9 cellular contexts compared by ENCODE assay signal in genomic region chr9:131503626-131504465, GRCh38. TPM values are rescaled to one million over a fixed set of nuclear protein-coding genes. Genes with fewer than 3 reads are reported as not detected.
A peak's percentile ranks its signal among the peaks of the same experiment; 100 is the strongest.
DNase-seq lines count a peak whose midpoint lies in the region; ATAC-seq, FAIRE-seq and TF ChIP-seq lines count a peak whose summit lies in the region.
"Had no signal": no experiment of that assay in that cellular context is flagged by ENCODE, and none has a peak within 500 bp of the region (broad histone marks: within the 10 kb centered on the region; RNA-seq: fewer than 3 reads in every experiment).

No MANE protein-coding gene starts in this region.

- H3K27me3 Mint-ChIP-seq in T-helper 1 cell treated with Interleukin-12 subunit alpha and Interleukin-12 subunit beta and Interleukin-4 antibody, amounts not matched to agents 30 μg/mL and 1 μg/mL, for 36 hours (ENCODE audit: low read depth), result no peaks in the 10 kb centered on the region

- SMC1A ChIA-PET in GM12878 (lab: Charles Lee; ENCODE audit: uncharacterized antibody, unreplicated experiment), result interaction anchor here (0.6 kb wide), 1 partner anchor 137 kb away, joined by 4 read pairs; no protein-coding TSS in a partner anchor

- TF ChIP-seq RAD21 in GM12878 (IDR thresholded peaks at IDR 0.05; ENCODE audit: insufficient read depth, low read depth, low read length), result peak; percentile 19; the same call in 1 of the 2 replicates

- TF ChIP-seq POLR2A in GM12878 (IDR thresholded peaks at IDR 0.05; ENCODE audit: low read depth, low read length), result no peak

- 12% methylated on average over 32 of the region's 32 CpGs for WGBS in GM12878 (ENCODE audit: insufficient coverage, insufficient replicate concordance, low lambda C conversion rate, missing lambda C conversion rate)

- in situ Hi-C loops in ACHN (cut with HindIII; ENCODE audit: low pct_ligation_motif_present, low pct_unique_long_range_greater_than_20kb, low sequenced_read_pairs) (no loop called here), HAP-1 (cut with MboI; ENCODE audit: low sequenced_read_pairs) (no loop called here), GM12878 (cut with MboI) (no loop called here)

- peaks cover 5% of the 10 kb centered on the region for H3K79me2 ChIP-seq in GM12878 (ENCODE audit: control insufficient read depth, insufficient read depth, low read length)

- TF ChIP-seq CTCF in GM12878 (IDR thresholded peaks at IDR 0.05 in 2 of 3, conservative IDR thresholded peaks at IDR 0.05 in 1 of 3; ENCODE audit: control insufficient read depth in 2 of 3, extremely low read depth in 1 of 3, insufficient read depth in 1 of 3, low read depth in 3 of 3, low read length in 3 of 3), result peak in 1 of 3 experiments; percentile 14; a peak in 1 of 6 replicates

- H3K27me3 ChIP-seq in HAP-1 (ENCODE audit: low read depth) (no peaks in the 10 kb centered on the region), GM12878 (replicated peaks in 1 of 2; ENCODE audit: control insufficient read depth in 2 of 2, insufficient read depth in 2 of 2, low read length in 1 of 2) (no peaks in the 10 kb centered on the region)

- H3K36me3 ChIP-seq in HAP-1 (replicated peaks) (peaks cover 27% of the 10 kb centered on the region), GM12878 (ENCODE audit: control insufficient read depth in 2 of 2, insufficient read depth in 2 of 2, low read length in 1 of 2) (peaks cover 0 to 5% of the 10 kb centered on the region in 2 experiments; a peak in 3 of 4 replicates)

- H2AFZ ChIP-seq in GM12878 (ENCODE audit: control insufficient read depth, low read depth, low read length), result peak overlapping the region; percentile 96

- no peaks in the 10 kb centered on the region for H3K9me3 Mint-ChIP-seq in T-helper 1 cell treated with Interleukin-12 subunit alpha and Interleukin-12 subunit beta and Interleukin-4 antibody, amounts not matched to agents 30 μg/mL and 1 μg/mL, for 36 hours

- peak overlapping the region; percentile 96 for H3K4me3 ChIP-seq in HAP-1
- peak overlapping the region; percentile 90 for H3K4me3 ChIP-seq in GM12878

- TF ChIP-seq EP300 in GM12878 (IDR thresholded peaks at IDR 0.05; ENCODE audit: borderline replicate concordance in 1 of 2, control insufficient read depth in 1 of 2, low read depth in 2 of 2, low read length in 2 of 2), result no peak

- H3K4me2 ChIP-seq in GM12878 (ENCODE audit: control insufficient read depth, insufficient read depth), result peak overlapping the region; percentile 99

- peak; percentile 66 for ATAC-seq in GM12878
- peak; percentile 12 for ATAC-seq in left lobe of liver
- ATAC-seq in GM19035 (IDR thresholded peaks at IDR 0.05; ENCODE audit: unreplicated experiment), result no peak

- H3K4me3 Mint-ChIP-seq in T-helper 1 cell treated with Interleukin-12 subunit alpha and Interleukin-12 subunit beta and Interleukin-4 antibody, amounts not matched to agents 30 μg/mL and 1 μg/mL, for 36 hours, result peak overlapping the region; percentile 95

- peak; percentile 66 for FAIRE-seq in GM12878 (lab: Jason Lieb, UNC)

- peak overlapping the region; percentile 85 for H3K27ac Mint-ChIP-seq in T-helper 1 cell treated with Interleukin-12 subunit alpha and Interleukin-12 subunit beta and Interleukin-4 antibody, amounts not matched to agents 30 μg/mL and 1 μg/mL, for 36 hours

- intact Hi-C loops in GM12878 (cut with micrococcal nuclease; ENCODE audit: unreplicated experiment), result loop anchor here (1.0 to 2.0 kb wide), 2 partner anchors 27 to 243 kb away; partner anchors contain the start of gene UCK1

- H3K4me1 ChIP-seq in HAP-1, result peaks cover 35% of the 10 kb centered on the region
- H3K4me1 ChIP-seq in GM12878 (ENCODE audit: control insufficient read depth, insufficient read depth, low read length), result peaks cover 8% of the 10 kb centered on the region

- CTCF ChIA-PET in GM12878 (lab: Yijun Ruan, JAX), result interaction anchor here (0.7 to 1.1 kb wide), 5 partner anchors 131 to 252 kb away, joined by 3 to 4 read pairs (median 3); no protein-coding TSS in a partner anchor

- no peak overlapping the region; the same call in 1 of the 2 replicates for H3K27ac ChIP-seq in GM12878 (ENCODE audit: control insufficient read depth, insufficient read depth)

- peaks cover 26% of the 10 kb centered on the region for H3K36me3 Mint-ChIP-seq in T-helper 1 cell treated with Interleukin-12 subunit alpha and Interleukin-12 subunit beta and Interleukin-4 antibody, amounts not matched to agents 30 μg/mL and 1 μg/mL, for 36 hours (ENCODE audit: low read depth)

- POLR2A ChIA-PET in GM12878 (lab: Charles Lee), result interaction anchor here (0.5 to 0.7 kb wide), 2 partner anchors 130 to 234 kb away, joined by 3 read pairs; no protein-coding TSS in a partner anchor

- no peaks in the 10 kb centered on the region for H3K9me3 ChIP-seq in HAP-1
- H3K9me3 ChIP-seq in GM12878 (replicated peaks; ENCODE audit: control insufficient read depth, insufficient read depth, low read length), result no peaks in the 10 kb centered on the region

- RAD21 ChIA-PET in GM12878 (lab: Charles Lee; ENCODE audit: unreplicated experiment), result interaction anchor here (0.6 kb wide), 1 partner anchor 174 kb away, joined by 3 read pairs; no protein-coding TSS in a partner anchor

- BruUV-seq in GM12878 (replicated peaks; lab: Mats Ljungman, UMichigan), result no TSS peak

- DNase-seq in ACHN (peak; percentile 27), HAP-1 (ENCODE audit: low spot score in 2 of 2) (peak; percentile 32 to 55), GM12878 (ENCODE audit: low read depth, low spot score) (no peak), left lobe of liver (ENCODE audit: low spot score) (no peak), NCI-H510A (lab: John Stamatoyannopoulos, UW) (no peak)
- peak; percentile 64 to 77 (median 65) for DNase-seq in stimulated activated CD4-positive, alpha-beta T cell treated with anti-CD3 and anti-CD28 coated beads, TNF-alpha, amount 100 ng/mL, for 48 hours (ENCODE audit: low read depth in 3 of 3)

- H4K20me1 ChIP-seq in GM12878 (ENCODE audit: control insufficient read depth, insufficient read depth), result no peaks in the 10 kb centered on the region

- peak overlapping the region; percentile 74 for H3K9ac ChIP-seq in GM12878 (ENCODE audit: control insufficient read depth, insufficient read depth, low read length)

- H3K4me1 Mint-ChIP-seq in T-helper 1 cell treated with Interleukin-12 subunit alpha and Interleukin-12 subunit beta and Interleukin-4 antibody, amounts not matched to agents 30 μg/mL and 1 μg/mL, for 36 hours (ENCODE audit: low read depth), result peaks cover 36% of the 10 kb centered on the region

TF ChIP-seq in GM12878, 131 proteins besides CTCF, POLR2A, EP300 and RAD21 (continues in another document):
- peak; percentile 47 for TF ChIP-seq RUNX3 (IDR thresholded peaks at IDR 0.05; ENCODE audit: low read length)
- no peak for TF ChIP-seq KAT2A (conservative IDR thresholded peaks at IDR 0.05; ENCODE audit: control insufficient read depth, low read depth, low read length)

RNA-seq across cellular contexts. Expression of gene POMT1, which starts 1.1 kb away (rescaled TPM):
- total RNA-seq in GM12878 (2013; cell fraction: nucleolus; rRNA removed), result 60.0 and 65.0 TPM in 2 replicates
- total RNA-seq in GM12878 (2014; rRNA removed) (13.9 and 16.4 TPM in 2 replicates), GM12878 (2014; rRNA removed; fragmentation: Illumina TruSeq; extraction: Trizol) (8.3 and 8.4 TPM in 2 replicates), GM12878 (2021) (16.1 and 19.2 TPM in 2 replicates), left lobe of liver (14.4 TPM)
- polyA plus RNA-seq in GM12878 (2011; ENCODE audit: low read depth), result 14.9 TPM
- polyA plus RNA-seq in GM12878 (2011; rRNA removed) (8.3 and 12.7 TPM in 2 replicates), GM12878 (2014; fragmentation: Illumina TruSeq; extraction: Trizol) (5.1 and 9.1 TPM in 2 replicates), GM12878 (2014; fragmentation: Nextera tagmentation; extraction: Ambion mirVana) (1 to 10 TPM; 1.2 to 2.2 TPM), GM12878 (2014; rRNA removed) (15.8 and 20.7 TPM in 2 replicates), GM12878 (2016; fragmentation: Nextera tagmentation; extraction: Ambion mirVana) (10 to 100 TPM; 12.5 to 12.7 TPM)
- polyA plus RNA-seq in GM12878 (2011; cell fraction: cytosol; rRNA removed), result 14.3 and 17.0 TPM in 2 replicates
- polyA plus RNA-seq in GM12878 (2011; cell fraction: nucleus; rRNA removed), result 117 and 118 TPM in 2 replicates
- 21.9 and 23.3 TPM in 2 replicates for polyA plus RNA-seq in GM12878 (2012)
- 6.1 and 9.9 TPM in 2 replicates for polyA minus RNA-seq in GM12878 (2011; rRNA and poly(A)+ RNA removed)
- 5.9 and 7.7 TPM in 2 replicates for polyA minus RNA-seq in GM12878 (2011; cell fraction: cytosol; rRNA and poly(A)+ RNA removed)
- 9.8 and 14.5 TPM in 2 replicates for polyA minus RNA-seq in GM12878 (2011; cell fraction: nucleus; rRNA and poly(A)+ RNA removed)

RNA-seq across cellular contexts. Expression of gene UCK1, which starts 27.2 kb away (rescaled TPM):
- 8.9 and 11.8 TPM in 2 replicates for total RNA-seq in GM12878 (2013; cell fraction: nucleolus; rRNA removed)
- total RNA-seq in GM12878 (2014; rRNA removed), result 19.0 and 20.8 TPM in 2 replicates
- 10.0 and 12.8 TPM in 2 replicates for total RNA-seq in GM12878 (2014; rRNA removed; fragmentation: Illumina TruSeq; extraction: Trizol)
- 19.2 and 20.6 TPM in 2 replicates for total RNA-seq in GM12878 (2021)
- 10.3 TPM for polyA plus RNA-seq in GM12878 (2011; ENCODE audit: low read depth)
- 12.1 and 16.7 TPM in 2 replicates for polyA plus RNA-seq in GM12878 (2011; rRNA removed)
- polyA plus RNA-seq in GM12878 (2011; cell fraction: cytosol; rRNA removed), result 21.3 and 26.1 TPM in 2 replicates
- 30.5 and 35.2 TPM in 2 replicates for polyA plus RNA-seq in GM12878 (2011; cell fraction: nucleus; rRNA removed)
- polyA plus RNA-seq in GM12878 (2012), result 13.5 and 15.4 TPM in 2 replicates
- polyA plus RNA-seq in GM12878 (2014; fragmentation: Illumina TruSeq; extraction: Trizol), result 8.6 and 10.9 TPM in 2 replicates
- polyA plus RNA-seq in GM12878 (2014; fragmentation: Nextera tagmentation; extraction: Ambion mirVana), result under 1 TPM; 0.31 to 0.88 TPM
- polyA plus RNA-seq in GM12878 (2014; rRNA removed), result 27.0 and 36.8 TPM in 2 replicates
- 10 to 100 TPM; 24.0 to 24.3 TPM for polyA plus RNA-seq in GM12878 (2016; fragmentation: Nextera tagmentation; extraction: Ambion mirVana)
- 9.4 and 13.1 TPM in 2 replicates for polyA minus RNA-seq in GM12878 (2011; rRNA and poly(A)+ RNA removed)
- 8.5 and 12.4 TPM in 2 replicates for polyA minus RNA-seq in GM12878 (2011; cell fraction: cytosol; rRNA and poly(A)+ RNA removed)
- polyA minus RNA-seq in GM12878 (2011; cell fraction: nucleus; rRNA and poly(A)+ RNA removed), result 11.6 and 19.9 TPM in 2 replicates
- 40.2 TPM for total RNA-seq in left lobe of liver

RNA-seq across cellular contexts. Expression of gene PRRT1B, which starts 41.5 kb away (rescaled TPM):
- total RNA-seq in GM12878 (2013; cell fraction: nucleolus; rRNA removed), result not detected in 2 replicates
- not detected in 2 replicates for total RNA-seq in GM12878 (2014; rRNA removed)
- not detected in 2 replicates for total RNA-seq in GM12878 (2014; rRNA removed; fragmentation: Illumina TruSeq; extraction: Trizol)
- total RNA-seq in GM12878 (2021), result not detected in 2 replicates
- not detected for polyA plus RNA-seq in GM12878 (2011; ENCODE audit: low read depth)
- not detected in 2 replicates for polyA plus RNA-seq in GM12878 (2011; rRNA removed)
- not detected in 2 replicates for polyA plus RNA-seq in GM12878 (2011; cell fraction: cytosol; rRNA removed)
- not detected in 2 replicates for polyA plus RNA-seq in GM12878 (2011; cell fraction: nucleus; rRNA removed)
- polyA plus RNA-seq in GM12878 (2012), result not detected in 2 replicates
- not detected in 2 replicates for polyA plus RNA-seq in GM12878 (2014; fragmentation: Illumina TruSeq; extraction: Trizol)
- not detected for polyA plus RNA-seq in GM12878 (2014; fragmentation: Nextera tagmentation; extraction: Ambion mirVana)
- not detected in 2 replicates for polyA plus RNA-seq in GM12878 (2014; rRNA removed)
- polyA plus RNA-seq in GM12878 (2016; fragmentation: Nextera tagmentation; extraction: Ambion mirVana), result not detected
- polyA minus RNA-seq in GM12878 (2011; rRNA and poly(A)+ RNA removed), result not detected in 2 replicates
- polyA minus RNA-seq in GM12878 (2011; cell fraction: cytosol; rRNA and poly(A)+ RNA removed), result not detected in 2 replicates
- polyA minus RNA-seq in GM12878 (2011; cell fraction: nucleus; rRNA and poly(A)+ RNA removed), result not detected in 2 replicates
- 8.5 TPM for total RNA-seq in left lobe of liver
- total RNA-seq: subcutaneous adipose tissue had no signal

Comparison
In these comparisons a context has a peak if more than half of its experiments do, and no peak if none do; other contexts are left out.
1. DNase-seq: peak in ACHN (single experiment), HAP-1 (2 of 2) and stimulated activated CD4-positive, alpha-beta T cell treated with anti-CD3 and anti-CD28 coated beads, TNF-alpha, amount 100 ng/mL, for 48 hours (3 of 3); none in GM12878 (single experiment), left lobe of liver (single experiment) and NCI-H510A (single experiment).